Comparison of ENCODE assay signal across 1 cellular context in genomic region chr16:11047057-11047456, GRCh38.
TF ChIP-seq lines count a peak whose summit lies in the region.

No MANE protein-coding gene starts in this region.

TF ChIP-seq in HEK293, 187 proteins besides CTCF, POLR2A, EP300 and RAD21 (continued from another document and continues in another):
- TF ChIP-seq, protein P1, sequence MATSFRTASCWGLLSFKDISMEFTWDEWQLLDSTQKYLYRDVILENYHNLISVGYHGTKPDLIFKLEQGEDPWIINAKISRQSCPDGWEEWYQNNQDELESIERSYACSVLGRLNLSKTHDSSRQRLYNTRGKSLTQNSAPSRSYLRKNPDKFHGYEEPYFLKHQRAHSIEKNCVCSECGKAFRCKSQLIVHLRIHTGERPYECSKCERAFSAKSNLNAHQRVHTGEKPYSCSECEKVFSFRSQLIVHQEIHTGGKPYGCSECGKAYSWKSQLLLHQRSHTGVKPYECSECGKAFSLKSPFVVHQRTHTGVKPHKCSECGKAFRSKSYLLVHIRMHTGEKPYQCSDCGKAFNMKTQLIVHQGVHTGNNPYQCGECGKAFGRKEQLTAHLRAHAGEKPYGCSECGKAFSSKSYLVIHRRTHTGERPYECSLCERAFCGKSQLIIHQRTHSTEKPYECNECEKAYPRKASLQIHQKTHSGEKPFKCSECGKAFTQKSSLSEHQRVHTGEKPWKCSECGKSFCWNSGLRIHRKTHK (tag by site-specific recombination; IDR thresholded peaks at IDR 0.05), result no peak
- TF ChIP-seq, protein P2, sequence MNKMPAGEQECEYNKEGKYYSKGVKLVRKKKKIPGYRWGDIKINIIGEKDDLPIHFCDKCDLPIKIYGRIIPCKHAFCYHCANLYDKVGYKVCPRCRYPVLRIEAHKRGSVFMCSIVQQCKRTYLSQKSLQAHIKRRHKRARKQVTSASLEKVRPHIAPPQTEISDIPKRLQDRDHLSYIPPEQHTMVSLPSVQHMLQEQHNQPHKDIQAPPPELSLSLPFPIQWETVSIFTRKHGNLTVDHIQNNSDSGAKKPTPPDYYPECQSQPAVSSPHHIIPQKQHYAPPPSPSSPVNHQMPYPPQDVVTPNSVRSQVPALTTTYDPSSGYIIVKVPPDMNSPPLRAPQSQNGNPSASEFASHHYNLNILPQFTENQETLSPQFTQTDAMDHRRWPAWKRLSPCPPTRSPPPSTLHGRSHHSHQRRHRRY (tag by site-specific recombination; IDR thresholded peaks at IDR 0.05), result no peak
- TF ChIP-seq ZNF692 (tag by site-specific recombination; IDR thresholded peaks at IDR 0.05) (no peak), ZNF146 (tag by site-specific recombination; IDR thresholded peaks at IDR 0.05) (no peak), ZNF311 (tag by site-specific recombination; IDR thresholded peaks at IDR 0.05; ENCODE audit: borderline replicate concordance) (no peak), ZNF514 (tag by site-specific recombination; IDR thresholded peaks at IDR 0.05) (no peak), RBAK (tag by site-specific recombination; IDR thresholded peaks at IDR 0.05) (no peak), ZNF600 (tag by site-specific recombination; IDR thresholded peaks at IDR 0.05) (no peak), ZNF664 (tag by site-specific recombination; IDR thresholded peaks at IDR 0.05) (no peak), ZNF843 (tag by site-specific recombination; IDR thresholded peaks at IDR 0.05) (peak; percentile 65), ZNF16 (tag by site-specific recombination; IDR thresholded peaks at IDR 0.05; ENCODE audit: low read depth) (no peak), ZNF558 (tag by site-specific recombination; IDR thresholded peaks at IDR 0.05) (no peak), ZNF121 (tag by site-specific recombination; IDR thresholded peaks at IDR 0.05) (no peak), ZXDB (tag by site-specific recombination; IDR thresholded peaks at IDR 0.05) (no peak), IKZF3 (tag by site-specific recombination; IDR thresholded peaks at IDR 0.05) (peak; percentile 80), ZNF521 (tag by site-specific recombination; IDR thresholded peaks at IDR 0.05) (no peak), ZNF549 (tag by site-specific recombination; IDR thresholded peaks at IDR 0.05) (no peak), ZNF184 (tag by site-specific recombination; IDR thresholded peaks at IDR 0.05) (no peak), ZNF169 (tag by site-specific recombination; IDR thresholded peaks at IDR 0.05) (no peak), ZNF624 (tag by site-specific recombination; IDR thresholded peaks at IDR 0.05) (no peak), SCRT1 (tag by site-specific recombination; IDR thresholded peaks at IDR 0.05; ENCODE audit: borderline replicate concordance) (no peak), ZNF140 (tag by site-specific recombination; IDR thresholded peaks at IDR 0.05) (no peak), HOXD13 (CRISPR knock-in tag; IDR thresholded peaks at IDR 0.05; ENCODE audit: borderline replicate concordance) (no peak), BCL11A (tag by site-specific recombination; IDR thresholded peaks at IDR 0.05; ENCODE audit: low read depth) (0 out of 2 replicates have a peak, but pooled peaks have one; percentile 25)
- TF ChIP-seq, protein P3, sequence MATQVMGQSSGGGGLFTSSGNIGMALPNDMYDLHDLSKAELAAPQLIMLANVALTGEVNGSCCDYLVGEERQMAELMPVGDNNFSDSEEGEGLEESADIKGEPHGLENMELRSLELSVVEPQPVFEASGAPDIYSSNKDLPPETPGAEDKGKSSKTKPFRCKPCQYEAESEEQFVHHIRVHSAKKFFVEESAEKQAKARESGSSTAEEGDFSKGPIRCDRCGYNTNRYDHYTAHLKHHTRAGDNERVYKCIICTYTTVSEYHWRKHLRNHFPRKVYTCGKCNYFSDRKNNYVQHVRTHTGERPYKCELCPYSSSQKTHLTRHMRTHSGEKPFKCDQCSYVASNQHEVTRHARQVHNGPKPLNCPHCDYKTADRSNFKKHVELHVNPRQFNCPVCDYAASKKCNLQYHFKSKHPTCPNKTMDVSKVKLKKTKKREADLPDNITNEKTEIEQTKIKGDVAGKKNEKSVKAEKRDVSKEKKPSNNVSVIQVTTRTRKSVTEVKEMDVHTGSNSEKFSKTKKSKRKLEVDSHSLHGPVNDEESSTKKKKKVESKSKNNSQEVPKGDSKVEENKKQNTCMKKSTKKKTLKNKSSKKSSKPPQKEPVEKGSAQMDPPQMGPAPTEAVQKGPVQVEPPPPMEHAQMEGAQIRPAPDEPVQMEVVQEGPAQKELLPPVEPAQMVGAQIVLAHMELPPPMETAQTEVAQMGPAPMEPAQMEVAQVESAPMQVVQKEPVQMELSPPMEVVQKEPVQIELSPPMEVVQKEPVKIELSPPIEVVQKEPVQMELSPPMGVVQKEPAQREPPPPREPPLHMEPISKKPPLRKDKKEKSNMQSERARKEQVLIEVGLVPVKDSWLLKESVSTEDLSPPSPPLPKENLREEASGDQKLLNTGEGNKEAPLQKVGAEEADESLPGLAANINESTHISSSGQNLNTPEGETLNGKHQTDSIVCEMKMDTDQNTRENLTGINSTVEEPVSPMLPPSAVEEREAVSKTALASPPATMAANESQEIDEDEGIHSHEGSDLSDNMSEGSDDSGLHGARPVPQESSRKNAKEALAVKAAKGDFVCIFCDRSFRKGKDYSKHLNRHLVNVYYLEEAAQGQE (tag by site-specific recombination; IDR thresholded peaks at IDR 0.05), result no peak
- TF ChIP-seq, protein P4, sequence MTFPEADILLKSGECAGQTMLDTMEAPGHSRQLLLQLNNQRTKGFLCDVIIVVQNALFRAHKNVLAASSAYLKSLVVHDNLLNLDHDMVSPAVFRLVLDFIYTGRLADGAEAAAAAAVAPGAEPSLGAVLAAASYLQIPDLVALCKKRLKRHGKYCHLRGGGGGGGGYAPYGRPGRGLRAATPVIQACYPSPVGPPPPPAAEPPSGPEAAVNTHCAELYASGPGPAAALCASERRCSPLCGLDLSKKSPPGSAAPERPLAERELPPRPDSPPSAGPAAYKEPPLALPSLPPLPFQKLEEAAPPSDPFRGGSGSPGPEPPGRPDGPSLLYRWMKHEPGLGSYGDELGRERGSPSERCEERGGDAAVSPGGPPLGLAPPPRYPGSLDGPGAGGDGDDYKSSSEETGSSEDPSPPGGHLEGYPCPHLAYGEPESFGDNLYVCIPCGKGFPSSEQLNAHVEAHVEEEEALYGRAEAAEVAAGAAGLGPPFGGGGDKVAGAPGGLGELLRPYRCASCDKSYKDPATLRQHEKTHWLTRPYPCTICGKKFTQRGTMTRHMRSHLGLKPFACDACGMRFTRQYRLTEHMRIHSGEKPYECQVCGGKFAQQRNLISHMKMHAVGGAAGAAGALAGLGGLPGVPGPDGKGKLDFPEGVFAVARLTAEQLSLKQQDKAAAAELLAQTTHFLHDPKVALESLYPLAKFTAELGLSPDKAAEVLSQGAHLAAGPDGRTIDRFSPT (tag by site-specific recombination; IDR thresholded peaks at IDR 0.05), result 0 out of 2 replicates have a peak, but pooled peaks have one; percentile 35
- TF ChIP-seq, protein P5, sequence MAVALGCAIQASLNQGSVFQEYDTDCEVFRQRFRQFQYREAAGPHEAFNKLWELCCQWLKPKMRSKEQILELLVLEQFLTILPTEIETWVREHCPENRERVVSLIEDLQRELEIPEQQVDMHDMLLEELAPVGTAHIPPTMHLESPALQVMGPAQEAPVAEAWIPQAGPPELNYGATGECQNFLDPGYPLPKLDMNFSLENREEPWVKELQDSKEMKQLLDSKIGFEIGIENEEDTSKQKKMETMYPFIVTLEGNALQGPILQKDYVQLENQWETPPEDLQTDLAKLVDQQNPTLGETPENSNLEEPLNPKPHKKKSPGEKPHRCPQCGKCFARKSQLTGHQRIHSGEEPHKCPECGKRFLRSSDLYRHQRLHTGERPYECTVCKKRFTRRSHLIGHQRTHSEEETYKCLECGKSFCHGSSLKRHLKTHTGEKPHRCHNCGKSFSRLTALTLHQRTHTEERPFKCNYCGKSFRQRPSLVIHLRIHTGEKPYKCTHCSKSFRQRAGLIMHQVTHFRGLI (tag by site-specific recombination; IDR thresholded peaks at IDR 0.05), result no peak
- TF ChIP-seq, protein P6, sequence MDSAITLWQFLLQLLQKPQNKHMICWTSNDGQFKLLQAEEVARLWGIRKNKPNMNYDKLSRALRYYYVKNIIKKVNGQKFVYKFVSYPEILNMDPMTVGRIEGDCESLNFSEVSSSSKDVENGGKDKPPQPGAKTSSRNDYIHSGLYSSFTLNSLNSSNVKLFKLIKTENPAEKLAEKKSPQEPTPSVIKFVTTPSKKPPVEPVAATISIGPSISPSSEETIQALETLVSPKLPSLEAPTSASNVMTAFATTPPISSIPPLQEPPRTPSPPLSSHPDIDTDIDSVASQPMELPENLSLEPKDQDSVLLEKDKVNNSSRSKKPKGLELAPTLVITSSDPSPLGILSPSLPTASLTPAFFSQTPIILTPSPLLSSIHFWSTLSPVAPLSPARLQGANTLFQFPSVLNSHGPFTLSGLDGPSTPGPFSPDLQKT (IDR thresholded peaks at IDR 0.05; ENCODE audit: borderline replicate concordance, low read depth, low read length), result no peak
- TF ChIP-seq, protein P7, sequence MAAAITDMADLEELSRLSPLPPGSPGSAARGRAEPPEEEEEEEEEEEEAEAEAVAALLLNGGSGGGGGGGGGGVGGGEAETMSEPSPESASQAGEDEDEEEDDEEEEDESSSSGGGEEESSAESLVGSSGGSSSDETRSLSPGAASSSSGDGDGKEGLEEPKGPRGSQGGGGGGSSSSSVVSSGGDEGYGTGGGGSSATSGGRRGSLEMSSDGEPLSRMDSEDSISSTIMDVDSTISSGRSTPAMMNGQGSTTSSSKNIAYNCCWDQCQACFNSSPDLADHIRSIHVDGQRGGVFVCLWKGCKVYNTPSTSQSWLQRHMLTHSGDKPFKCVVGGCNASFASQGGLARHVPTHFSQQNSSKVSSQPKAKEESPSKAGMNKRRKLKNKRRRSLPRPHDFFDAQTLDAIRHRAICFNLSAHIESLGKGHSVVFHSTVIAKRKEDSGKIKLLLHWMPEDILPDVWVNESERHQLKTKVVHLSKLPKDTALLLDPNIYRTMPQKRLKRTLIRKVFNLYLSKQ (tag by site-specific recombination; IDR thresholded peaks at IDR 0.05; ENCODE audit: borderline replicate concordance), result no peak
- TF ChIP-seq, protein P8, sequence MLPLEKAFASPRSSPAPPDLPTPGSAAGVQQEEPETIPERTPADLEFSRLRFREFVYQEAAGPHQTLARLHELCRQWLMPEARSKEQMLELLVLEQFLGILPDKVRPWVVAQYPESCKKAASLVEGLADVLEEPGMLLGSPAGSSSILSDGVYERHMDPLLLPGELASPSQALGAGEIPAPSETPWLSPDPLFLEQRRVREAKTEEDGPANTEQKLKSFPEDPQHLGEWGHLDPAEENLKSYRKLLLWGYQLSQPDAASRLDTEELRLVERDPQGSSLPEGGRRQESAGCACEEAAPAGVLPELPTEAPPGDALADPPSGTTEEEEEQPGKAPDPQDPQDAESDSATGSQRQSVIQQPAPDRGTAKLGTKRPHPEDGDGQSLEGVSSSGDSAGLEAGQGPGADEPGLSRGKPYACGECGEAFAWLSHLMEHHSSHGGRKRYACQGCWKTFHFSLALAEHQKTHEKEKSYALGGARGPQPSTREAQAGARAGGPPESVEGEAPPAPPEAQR (tag by site-specific recombination; IDR thresholded peaks at IDR 0.05), result no peak
- TF ChIP-seq, protein P9, sequence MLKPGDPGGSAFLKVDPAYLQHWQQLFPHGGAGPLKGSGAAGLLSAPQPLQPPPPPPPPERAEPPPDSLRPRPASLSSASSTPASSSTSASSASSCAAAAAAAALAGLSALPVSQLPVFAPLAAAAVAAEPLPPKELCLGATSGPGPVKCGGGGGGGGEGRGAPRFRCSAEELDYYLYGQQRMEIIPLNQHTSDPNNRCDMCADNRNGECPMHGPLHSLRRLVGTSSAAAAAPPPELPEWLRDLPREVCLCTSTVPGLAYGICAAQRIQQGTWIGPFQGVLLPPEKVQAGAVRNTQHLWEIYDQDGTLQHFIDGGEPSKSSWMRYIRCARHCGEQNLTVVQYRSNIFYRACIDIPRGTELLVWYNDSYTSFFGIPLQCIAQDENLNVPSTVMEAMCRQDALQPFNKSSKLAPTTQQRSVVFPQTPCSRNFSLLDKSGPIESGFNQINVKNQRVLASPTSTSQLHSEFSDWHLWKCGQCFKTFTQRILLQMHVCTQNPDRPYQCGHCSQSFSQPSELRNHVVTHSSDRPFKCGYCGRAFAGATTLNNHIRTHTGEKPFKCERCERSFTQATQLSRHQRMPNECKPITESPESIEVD (tag by site-specific recombination; IDR thresholded peaks at IDR 0.05), result peak; percentile 94
